Comparison of ENCODE assay signal across 15 cellular contexts in the genomic region with DNA sequence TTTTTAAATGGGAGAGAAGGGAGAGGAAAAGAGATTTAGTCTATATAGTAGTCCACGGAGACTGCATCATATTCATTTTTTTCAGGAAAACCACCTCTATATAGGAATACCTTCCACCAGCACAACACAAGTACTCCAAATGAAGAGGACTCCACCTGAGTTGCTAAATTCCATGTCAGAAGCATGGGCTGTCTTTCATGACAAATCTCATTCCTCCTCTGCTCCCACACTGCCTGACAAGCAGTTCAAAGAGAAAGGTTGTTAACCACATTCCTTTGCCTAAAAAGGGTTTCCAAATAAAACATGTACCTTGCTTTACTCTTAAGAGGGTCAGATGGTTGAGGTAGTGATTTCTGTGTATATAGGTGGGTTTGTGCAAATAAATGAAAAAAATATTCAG.
"Had no signal": no experiment of that assay in that cellular context is flagged by ENCODE, and none has a peak within 500 bp of the region (broad histone marks: within the 10 kb centered on the region; RNA-seq: fewer than 3 reads in every experiment).

No MANE protein-coding gene starts in this region.

- H3K4me2 ChIP-seq: neural progenitor cell had no signal

- H3K9me3 Mint-ChIP-seq: activated CD8-positive, alpha-beta T cell treated with anti-CD3 and anti-CD28 coated beads for 36 hours; activated naive CD8-positive, alpha-beta T cell treated with anti-CD3 and anti-CD28 coated beads for 36 hours; neural progenitor cell; stimulated activated effector memory CD8-positive, alpha-beta T cell treated with anti-CD3 and anti-CD28 coated beads, Interleukin-12 subunit alpha, Interleukin-12 subunit beta, amount 100 ng/mL, for 72 hours had no signal

- H3K27ac ChIP-seq: breast epithelium, gastrocnemius medialis, neural progenitor cell, pancreas, tibial artery, VCaP had no signal

- H3K9ac ChIP-seq: neural progenitor cell had no signal

- H3K4me3 Mint-ChIP-seq: activated CD4-positive, alpha-beta T cell treated with anti-CD3 and anti-CD28 coated beads for 36 hours; activated CD8-positive, alpha-beta T cell treated with anti-CD3 and anti-CD28 coated beads for 36 hours; activated naive CD8-positive, alpha-beta T cell treated with anti-CD3 and anti-CD28 coated beads for 36 hours; neural progenitor cell; stimulated activated effector memory CD8-positive, alpha-beta T cell treated with anti-CD3 and anti-CD28 coated beads, Interleukin-12 subunit alpha, Interleukin-12 subunit beta, amount 100 ng/mL, for 72 hours had no signal

- H3K36me3 ChIP-seq: breast epithelium, gastrocnemius medialis, neural progenitor cell, pancreas, tibial artery had no signal

- H3K9me3 ChIP-seq: breast epithelium, gastrocnemius medialis, pancreas, tibial artery had no signal

- H3K27ac Mint-ChIP-seq: activated CD4-positive, alpha-beta T cell treated with anti-CD3 and anti-CD28 coated beads for 36 hours; activated CD8-positive, alpha-beta T cell treated with anti-CD3 and anti-CD28 coated beads for 36 hours; activated naive CD8-positive, alpha-beta T cell treated with anti-CD3 and anti-CD28 coated beads for 36 hours; neural progenitor cell; stimulated activated effector memory CD8-positive, alpha-beta T cell treated with anti-CD3 and anti-CD28 coated beads, Interleukin-12 subunit alpha, Interleukin-12 subunit beta, amount 100 ng/mL, for 72 hours had no signal

- H3K36me3 Mint-ChIP-seq: activated naive CD8-positive, alpha-beta T cell treated with anti-CD3 and anti-CD28 coated beads for 36 hours; neural progenitor cell; stimulated activated effector memory CD8-positive, alpha-beta T cell treated with anti-CD3 and anti-CD28 coated beads, Interleukin-12 subunit alpha, Interleukin-12 subunit beta, amount 100 ng/mL, for 72 hours had no signal

- H2AFZ ChIP-seq: neural progenitor cell had no signal

- H3K27me3 ChIP-seq: breast epithelium, gastrocnemius medialis, neural progenitor cell, pancreas, tibial artery had no signal

- DNase-seq: activated CD4-positive, alpha-beta T cell treated with anti-CD3 and anti-CD28 coated beads for 36 hours; activated CD8-positive, alpha-beta T cell treated with anti-CD3 and anti-CD28 coated beads for 36 hours; activated naive CD8-positive, alpha-beta T cell treated with anti-CD3 and anti-CD28 coated beads for 36 hours; activated T-cell treated with anti-CD3 and anti-CD28 coated beads, Interleukin-2, amount 50 U/mL, for 48 hours; cerebellar nuclear complex; gastrocnemius medialis; left ventricle myocardium superior; pancreas; stimulated activated CD4-positive, alpha-beta T cell treated with anti-CD3 and anti-CD28 coated beads, Interleukin-12 subunit alpha, Interleukin-12 subunit beta, amount 100 ng/mL, for 4 hours; tibial artery had no signal

- H3K4me1 Mint-ChIP-seq: neural progenitor cell had no signal

- H3K4me3 ChIP-seq: breast epithelium, gastrocnemius medialis, neural progenitor cell, pancreas, tibial artery had no signal

- ATAC-seq: activated CD4-positive, alpha-beta T cell treated with anti-CD3 and anti-CD28 coated beads for 36 hours; activated CD8-positive, alpha-beta T cell treated with anti-CD3 and anti-CD28 coated beads for 36 hours; gastrocnemius medialis; left ventricle myocardium superior; pancreas; stimulated activated effector memory CD8-positive, alpha-beta T cell treated with anti-CD3 and anti-CD28 coated beads, Interleukin-12 subunit alpha, Interleukin-12 subunit beta, amount 100 ng/mL, for 72 hours had no signal

- H3K4me1 ChIP-seq: breast epithelium, gastrocnemius medialis, neural progenitor cell, pancreas, tibial artery had no signal

- H3K27me3 Mint-ChIP-seq: activated CD4-positive, alpha-beta T cell treated with anti-CD3 and anti-CD28 coated beads for 36 hours; activated naive CD8-positive, alpha-beta T cell treated with anti-CD3 and anti-CD28 coated beads for 36 hours had no signal

- FAIRE-seq: keratinocyte, pancreas had no signal
